In genomic region chr2:168466190-168466737, GRCh38 we compare ENCODE assay signal across 1 cellular context.
TF ChIP-seq lines count a peak whose summit lies in the region.

No MANE protein-coding gene starts in this region.

TF ChIP-seq in GM23338, 12 proteins besides CTCF, POLR2A, EP300 and RAD21 (continued from another document):
- no peak for TF ChIP-seq ETS1 (IDR thresholded peaks at IDR 0.05)
- no peak for TF ChIP-seq EZH2phosphoT487 (IDR thresholded peaks at IDR 0.05; ENCODE audit: unreplicated experiment)
- no peak for TF ChIP-seq ZNF331 (CRISPR knock-in tag; IDR thresholded peaks at IDR 0.05; ENCODE audit: low read depth)
- TF ChIP-seq NANOG (IDR thresholded peaks at IDR 0.05; ENCODE audit: borderline replicate concordance), result no peak
- no peak for TF ChIP-seq CREB1 (CRISPR knock-in tag; IDR thresholded peaks at IDR 0.05; ENCODE audit: low read depth)
- no peak for TF ChIP-seq ZNF462 (CRISPR knock-in tag; IDR thresholded peaks at IDR 0.05)
- no peak for TF ChIP-seq STAT1 (IDR thresholded peaks at IDR 0.05; ENCODE audit: unreplicated experiment)
